14 cellular contexts compared by ENCODE assay signal in genomic region chr5:548256-548655, GRCh38. TPM values are rescaled to one million over a fixed set of nuclear protein-coding genes. Genes with fewer than 3 reads are reported as not detected.
DNase-seq lines count a peak whose midpoint lies in the region; ATAC-seq and TF ChIP-seq lines count a peak whose summit lies in the region.
"Had no signal": no experiment of that assay in that cellular context is flagged by ENCODE, and none has a peak within 500 bp of the region (broad histone marks: within the 10 kb centered on the region; RNA-seq: fewer than 3 reads in every experiment).

No MANE protein-coding gene starts in this region.

- H3K27ac ChIP-seq in Karpas-422 (ENCODE audit: low read length) (no peak overlapping the region), heart left ventricle (no peak overlapping the region)

- peak overlapping the region; percentile 24 for H3K27ac Mint-ChIP-seq in Caco-2 (ENCODE audit: unreplicated experiment)
- H3K27ac Mint-ChIP-seq: activated naive CD8-positive, alpha-beta T cell treated with anti-CD3 and anti-CD28 coated beads, Interleukin-2, amount 50 U/mL, for 24 hours; T-helper 1 cell treated with Interleukin-12 subunit alpha and Interleukin-12 subunit beta and Interleukin-4 antibody, amounts not matched to agents 30 μg/mL and 1 μg/mL, for 36 hours had no signal

- H3K4me1 ChIP-seq in Caco-2 (peaks cover 10% of the 10 kb centered on the region), Karpas-422 (ENCODE audit: low read length) (peaks cover 22% of the 10 kb centered on the region), heart left ventricle (peaks cover 0 to 13% (median 0%) of the 10 kb centered on the region in 12 donors)

- H3K27me3 ChIP-seq in Caco-2 (replicated peaks; ENCODE audit: control insufficient read depth, insufficient read depth, low read length) (no peaks in the 10 kb centered on the region), Karpas-422 (ENCODE audit: low read length) (no peaks in the 10 kb centered on the region), heart left ventricle (peaks cover 0 to 50% (median 15%) of the 10 kb centered on the region in 9 donors)

- no peak overlapping the region for H3K4me2 ChIP-seq in Karpas-422 (ENCODE audit: low read depth, low read length, poor library complexity, severe bottlenecking)

- BruUV-seq in Caco-2 (replicated peaks; lab: Mats Ljungman, UMichigan): no TSS peak

- H3K9ac ChIP-seq in Karpas-422 (ENCODE audit: low read length): peak overlapping the region; percentile 34

- H3K27me3 Mint-ChIP-seq in Caco-2 (ENCODE audit: insufficient read depth, unreplicated experiment): peaks cover 11% of the 10 kb centered on the region

- H3K9me3 Mint-ChIP-seq in Caco-2 (ENCODE audit: unreplicated experiment): no peaks in the 10 kb centered on the region
- H3K9me3 Mint-ChIP-seq: activated naive CD8-positive, alpha-beta T cell treated with anti-CD3 and anti-CD28 coated beads, Interleukin-2, amount 50 U/mL, for 24 hours; T-helper 1 cell treated with Interleukin-12 subunit alpha and Interleukin-12 subunit beta and Interleukin-4 antibody, amounts not matched to agents 30 μg/mL and 1 μg/mL, for 36 hours had no signal

- TF ChIP-seq CTCF in Caco-2 (IDR thresholded peaks at IDR 0.05; ENCODE audit: insufficient read depth in 1 of 2, low read depth in 1 of 2, low read length in 1 of 2, severe bottlenecking in 1 of 2, unreplicated experiment in 1 of 2) (no peak), heart left ventricle (IDR thresholded peaks at IDR 0.05) (no peak)

- no peaks in the 10 kb centered on the region for H3K36me3 Mint-ChIP-seq in Caco-2 (ENCODE audit: insufficient read depth, unreplicated experiment)

- ATAC-seq in heart left ventricle (peak in 3 of 4 donors; percentile 26 to 43 (median 36)), HG02588 (IDR thresholded peaks at IDR 0.05; ENCODE audit: unreplicated experiment) (no peak)
- ATAC-seq: activated naive CD8-positive, alpha-beta T cell treated with anti-CD3 and anti-CD28 coated beads, Interleukin-2, amount 50 U/mL, for 24 hours had no signal

- DNase-seq in Caco-2: peak in 1 of 2 experiments; percentile 39
- no peak for DNase-seq in Karpas-422
- DNase-seq in heart left ventricle: peak in 2 of 5 donors; percentile 13 to 48
- peak; percentile 70 for DNase-seq in posterior vena cava (ENCODE audit: low spot score)
- DNase-seq in Ammon's horn (ENCODE audit: low spot score): no peak
- no peak for DNase-seq in T1000 (lab: John Stamatoyannopoulos, UW)
- DNase-seq in NCI-H345 (lab: John Stamatoyannopoulos, UW): no peak
- DNase-seq: activated naive CD8-positive, alpha-beta T cell treated with anti-CD3 and anti-CD28 coated beads, Interleukin-2, amount 50 U/mL, for 24 hours; dermis blood vessel endothelial cell; DMS 273 treated with DMSO at 0.1 percent for 48 hours; NCI-H1092; NCI-H446 had no signal

- no peaks in the 10 kb centered on the region for H3K4me1 Mint-ChIP-seq in Caco-2 (ENCODE audit: low read depth, unreplicated experiment)

- no peaks in the 10 kb centered on the region for H3K9me3 ChIP-seq in Caco-2
- H3K9me3 ChIP-seq in Karpas-422 (ENCODE audit: low read length): peaks cover 3% of the 10 kb centered on the region; the same call in 1 of the 2 replicates
- no peaks in the 10 kb centered on the region for H3K9me3 ChIP-seq in heart left ventricle

- no peak for TF ChIP-seq POLR2A in heart left ventricle (IDR thresholded peaks at IDR 0.05)

- 0 out of 2 replicates have a peak overlapping the region, but pooled peaks have one; percentile 18 for H2AFZ ChIP-seq in Karpas-422 (ENCODE audit: low read length)

- POLR2A ChIA-PET in Caco-2 (lab: Charles Lee): no interaction called here

- no peak overlapping the region for H3K4me3 ChIP-seq in Caco-2 (ENCODE audit: low read depth, low read length)
- H3K4me3 ChIP-seq in Karpas-422 (ENCODE audit: low read length): no peak overlapping the region
- no peak overlapping the region for H3K4me3 ChIP-seq in heart left ventricle

- CTCF ChIA-PET in Caco-2 (lab: Charles Lee): no interaction called here

- H3K36me3 ChIP-seq in Caco-2 (ENCODE audit: control insufficient read depth, insufficient read depth, low read length): no peaks in the 10 kb centered on the region
- H3K36me3 ChIP-seq in Karpas-422 (ENCODE audit: insufficient read depth, low read length): no peaks in the 10 kb centered on the region
- no peaks in the 10 kb centered on the region for H3K36me3 ChIP-seq in heart left ventricle

- H3K9me2 ChIP-seq in Karpas-422 (replicated peaks; ENCODE audit: insufficient read depth, low read length): no peaks in the 10 kb centered on the region

- H3K79me2 ChIP-seq in Karpas-422 (ENCODE audit: low read length): no peaks in the 10 kb centered on the region

- 44 to 50% (median 46%) methylated on average over 6 to 10 of the region's 10 CpGs for WGBS in heart left ventricle, 4 donors

- intact Hi-C loops in Caco-2 (cut with micrococcal nuclease; ENCODE audit: unreplicated experiment): no loop called here
- intact Hi-C loops in heart left ventricle (cut with DNase I): no loop called here
- intact Hi-C loops in posterior vena cava (cut with DNase I): no loop called here

- no peak overlapping the region for H3K4me3 Mint-ChIP-seq in Caco-2 (ENCODE audit: unreplicated experiment)
- H3K4me3 Mint-ChIP-seq: activated naive CD8-positive, alpha-beta T cell treated with anti-CD3 and anti-CD28 coated beads, Interleukin-2, amount 50 U/mL, for 24 hours; T-helper 1 cell treated with Interleukin-12 subunit alpha and Interleukin-12 subunit beta and Interleukin-4 antibody, amounts not matched to agents 30 μg/mL and 1 μg/mL, for 36 hours had no signal

- H4K20me1 ChIP-seq in Karpas-422 (ENCODE audit: insufficient read depth, low read depth, low read length): no peaks in the 10 kb centered on the region

RNA-seq across cellular contexts. Expression of gene SLC9A3, which starts 24.0 kb away (rescaled TPM):
- total RNA-seq in Caco-2 (2022) (3.4 and 3.7 TPM in 2 replicates), heart left ventricle (1 to 10 TPM in 6 of 9 donors, under 1 TPM in 3; 0.65 to 3.8 (median 1.1) TPM), posterior vena cava (under 1 TPM; 0.69 to 0.71 TPM)
- 2.0 and 3.5 TPM in 2 replicates for total RNA-seq in Karpas-422 (2014; rRNA removed; shearing (Covaris generic); ENCODE audit: low replicate concordance)
- polyA plus RNA-seq in heart left ventricle: under 1 TPM; 0.50 to 0.82 TPM
